Comparison of ENCODE assay signal across 3 cellular contexts in genomic region chr12:100016304-100016703, GRCh38. TPM values are rescaled to one million over a fixed set of nuclear protein-coding genes. Genes with fewer than 3 reads are reported as not detected.
"Had no signal": no experiment of that assay in that cellular context is flagged by ENCODE, and none has a peak within 500 bp of the region (broad histone marks: within the 10 kb centered on the region; RNA-seq: fewer than 3 reads in every experiment).

No MANE protein-coding gene starts in this region.

RNA-seq across cellular contexts. Expression of gene ANKS1B, which starts 31.6 kb away (rescaled TPM):
- total RNA-seq: PC-9, RPMI7951, SJSA1 had no signal
